ENCODE assay signal across 9 cellular contexts in genomic region chr14:61219673-61220072, GRCh38.
"Had no signal": no experiment of that assay in that cellular context is flagged by ENCODE, and none has a peak within 500 bp of the region (broad histone marks: within the 10 kb centered on the region; RNA-seq: fewer than 3 reads in every experiment).

No MANE protein-coding gene starts in this region.

- DNase-seq: activated CD4-positive, alpha-beta T cell treated with anti-CD3 and anti-CD28 coated beads, Interleukin-2, amount 10 ng/mL, durations not matched to agents 7 days and 5 days; activated CD8-positive, alpha-beta memory T cell treated with anti-CD3 and anti-CD28 coated beads for 24 hours; activated effector memory CD4-positive, alpha-beta T cell treated with Interleukin-2 at 50 U/mL for 16 hours; left ventricle myocardium superior; retina; substantia nigra; T-helper 17 cell; trophoblast cell had no signal

- H3K27ac ChIP-seq: skin epidermis had no signal

- H3K4me3 ChIP-seq: skin epidermis had no signal

- ATAC-seq: T-helper 17 cell had no signal
